In genomic region chr2:201219328-201220096, GRCh38 we compare ENCODE assay signal across 12 cellular contexts. TPM values are rescaled to one million over a fixed set of nuclear protein-coding genes. Genes with fewer than 3 reads are reported as not detected.
DNase-seq lines count a peak whose midpoint lies in the region; ATAC-seq and TF ChIP-seq lines count a peak whose summit lies in the region.
"Had no signal": no experiment of that assay in that cellular context is flagged by ENCODE, and none has a peak within 500 bp of the region (broad histone marks: within the 10 kb centered on the region; RNA-seq: fewer than 3 reads in every experiment).

No MANE protein-coding gene starts in this region.

- TF ChIP-seq CTCF in C4-2B (conservative IDR thresholded peaks at IDR 0.05), result no peak
- no peak for TF ChIP-seq CTCF in gastrocnemius medialis (IDR thresholded peaks at IDR 0.05 in 4 of 5, conservative IDR thresholded peaks at IDR 0.05 in 1 of 5)
- no peak for TF ChIP-seq CTCF in ascending aorta (IDR thresholded peaks at IDR 0.05)

- peaks cover 55% of the 10 kb centered on the region for H3K4me1 Mint-ChIP-seq in activated naive CD8-positive, alpha-beta T cell treated with anti-CD3 and anti-CD28 coated beads, Interleukin-2, amount 50 U/mL, for 24 hours
- peaks cover 15 to 19% (median 16%) of the 10 kb centered on the region in 3 donors for H3K4me1 Mint-ChIP-seq in naive B cell

- H3K27me3 Mint-ChIP-seq in activated naive CD8-positive, alpha-beta T cell treated with anti-CD3 and anti-CD28 coated beads, Interleukin-2, amount 50 U/mL, for 24 hours, result no peaks in the 10 kb centered on the region
- H3K27me3 Mint-ChIP-seq in naive B cell, result no peaks in the 10 kb centered on the region

- no peaks in the 10 kb centered on the region; the same call in 1 of the 2 replicates for H3K9me3 ChIP-seq in HUES6 (ENCODE audit: control insufficient read depth, insufficient read depth, low read depth, low read length)
- no peaks in the 10 kb centered on the region for H3K9me3 ChIP-seq in gastrocnemius medialis
- no peaks in the 10 kb centered on the region for H3K9me3 ChIP-seq in ascending aorta

- no peak for ATAC-seq in activated naive CD8-positive, alpha-beta T cell treated with anti-CD3 and anti-CD28 coated beads, Interleukin-2, amount 50 U/mL, for 24 hours
- ATAC-seq in naive B cell (ENCODE audit: low read depth in 2 of 2) (no peak), gastrocnemius medialis (no peak)

- no peaks in the 10 kb centered on the region for H3K9me3 Mint-ChIP-seq in activated naive CD8-positive, alpha-beta T cell treated with anti-CD3 and anti-CD28 coated beads, Interleukin-2, amount 50 U/mL, for 24 hours
- no peaks in the 10 kb centered on the region for H3K9me3 Mint-ChIP-seq in naive B cell

- in situ Hi-C loops in gastrocnemius medialis (cut with MboI; ENCODE audit: low sequenced_read_pairs in 4 of 4), result no loop called here

- H3K27ac ChIP-seq in C4-2B, result peak overlapping the region; percentile 15
- H3K27ac ChIP-seq in HUES6 (ENCODE audit: low read depth, low read length), result peak overlapping the region; percentile 84; the same call in 1 of the 2 replicates
- H3K27ac ChIP-seq in gastrocnemius medialis, result peak overlapping the region in 1 of 4 donors; percentile 22
- no peak overlapping the region for H3K27ac ChIP-seq in ascending aorta
- H3K27ac ChIP-seq: coronary artery had no signal

- no peak for TF ChIP-seq POLR2A in gastrocnemius medialis (IDR thresholded peaks at IDR 0.05)

- intact Hi-C loops in gastrocnemius medialis (cut with DNase I; ENCODE audit: low total_unique reads), result no loop called here
- intact Hi-C loops in ascending aorta (cut with DNase I), result no loop called here

- H3K4me3 ChIP-seq in HUES6 (ENCODE audit: low read depth, low read length) (peak overlapping the region; percentile 2; the same call in 1 of the 2 replicates), gastrocnemius medialis (no peak overlapping the region), ascending aorta (no peak overlapping the region)
- H3K4me3 ChIP-seq: coronary artery had no signal

- H3K4me1 ChIP-seq in HUES6 (ENCODE audit: control insufficient read depth, insufficient read depth, low read length) (peaks cover 28% of the 10 kb centered on the region), gastrocnemius medialis (no peaks in the 10 kb centered on the region), ascending aorta (no peaks in the 10 kb centered on the region)

- H3K27ac Mint-ChIP-seq in activated naive CD8-positive, alpha-beta T cell treated with anti-CD3 and anti-CD28 coated beads, Interleukin-2, amount 50 U/mL, for 24 hours, result peak overlapping the region; percentile 50
- peak overlapping the region in 4 of 6 donors; percentile 39 to 78 (median 65) for H3K27ac Mint-ChIP-seq in naive B cell

- H3K9ac ChIP-seq in HUES6 (ENCODE audit: low read length), result peak overlapping the region; percentile 50

- H3K27me3 ChIP-seq in HUES6 (ENCODE audit: control insufficient read depth, insufficient read depth, low read length) (no peaks in the 10 kb centered on the region), gastrocnemius medialis (no peaks in the 10 kb centered on the region), ascending aorta (no peaks in the 10 kb centered on the region)

- H3K4me3 Mint-ChIP-seq in activated naive CD8-positive, alpha-beta T cell treated with anti-CD3 and anti-CD28 coated beads, Interleukin-2, amount 50 U/mL, for 24 hours, result no peak overlapping the region
- H3K4me3 Mint-ChIP-seq in naive B cell, result no peak overlapping the region

- no peak for DNase-seq in activated naive CD8-positive, alpha-beta T cell treated with anti-CD3 and anti-CD28 coated beads, Interleukin-2, amount 50 U/mL, for 24 hours
- DNase-seq in naive B cell (no peak), gastrocnemius medialis (no peak), NCI-H524 treated with DMSO at 0.1 percent for 48 hours (lab: John Stamatoyannopoulos, UW) (no peak), NCI-H526 treated with DMSO at 0.1 percent for 48 hours (lab: John Stamatoyannopoulos, UW) (no peak), ascending aorta (ENCODE audit: low spot score in 2 of 2) (no peak)
- DNase-seq: activated CD4-positive, alpha-beta T cell treated with anti-CD3 and anti-CD28 coated beads for 48 hours; kidney; NK-92 treated with Interleukin-12 subunit alpha and Interleukin-12 subunit beta, amount 100 ng/mL, for 24 hours had no signal

- peaks cover 11% of the 10 kb centered on the region for H3K36me3 Mint-ChIP-seq in activated naive CD8-positive, alpha-beta T cell treated with anti-CD3 and anti-CD28 coated beads, Interleukin-2, amount 50 U/mL, for 24 hours (ENCODE audit: low read depth)
- H3K36me3 Mint-ChIP-seq in naive B cell, result peaks cover 5 to 15% of the 10 kb centered on the region in 2 donors

- no peaks in the 10 kb centered on the region; the same call in 1 of the 2 replicates for H3K36me3 ChIP-seq in HUES6 (ENCODE audit: control insufficient read depth, insufficient read depth, low read length)
- H3K36me3 ChIP-seq in gastrocnemius medialis, result no peaks in the 10 kb centered on the region
- no peaks in the 10 kb centered on the region for H3K36me3 ChIP-seq in ascending aorta

RNA-seq across cellular contexts. Expression of gene CASP10, which starts 36.6 kb away (rescaled TPM):
- 1 to 10 TPM; 2.7 to 8.1 (median 4.7) TPM for polyA plus RNA-seq in naive B cell (ENCODE audit: low read depth in 6 of 6)
- 1 to 10 TPM; 2.4 to 7.3 (median 3.6) TPM for total RNA-seq in gastrocnemius medialis
- total RNA-seq in ascending aorta, result 7.8 TPM

RNA-seq across cellular contexts. Expression of gene CASP8, which starts 40.8 kb away (rescaled TPM):
- 10 to 100 TPM; 16.7 to 49.6 (median 31.2) TPM for polyA plus RNA-seq in naive B cell (ENCODE audit: low read depth in 6 of 6)
- total RNA-seq in gastrocnemius medialis (1 to 10 TPM; 2.3 to 3.5 (median 2.9) TPM), ascending aorta (15.2 TPM)

Comparison
In these comparisons a context has a peak if more than half of its experiments do, and no peak if none do; other contexts are left out.
1. H3K27ac ChIP-seq: peak in C4-2B (single experiment) and HUES6 (single experiment); none in ascending aorta (0 of 2).